In the genomic region with DNA sequence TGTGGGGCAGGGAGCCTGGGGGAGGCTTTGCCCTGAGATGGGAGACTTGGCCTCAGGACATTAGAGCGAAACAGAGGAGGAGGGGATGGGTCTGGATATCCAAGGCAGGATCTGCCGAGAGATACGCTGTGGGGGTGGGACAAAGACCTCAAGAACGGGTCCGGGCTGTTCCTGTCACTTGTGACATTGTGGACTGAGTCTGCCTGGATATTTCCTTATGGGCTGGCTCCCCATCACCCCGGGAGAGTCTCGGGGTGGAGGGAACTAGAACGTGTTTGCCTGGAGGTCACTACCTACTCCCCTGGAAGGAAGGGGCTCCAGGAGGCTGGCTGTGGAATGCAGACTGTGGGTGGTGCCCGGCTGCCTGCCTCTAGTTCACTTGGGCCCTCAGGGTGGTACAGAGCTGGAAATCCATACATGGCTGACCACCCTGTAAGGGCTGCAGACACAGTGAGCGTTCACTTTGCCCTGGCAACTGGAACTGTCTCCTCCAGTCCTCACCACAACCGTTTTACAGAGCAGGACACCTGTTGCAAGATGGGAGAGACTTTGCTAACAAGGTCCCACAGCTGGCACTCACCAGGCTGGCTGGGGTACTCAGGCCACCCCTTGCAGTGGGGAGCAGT, we compare ENCODE assay signal across 2 cellular contexts.
TF ChIP-seq lines count a peak whose summit lies in the region.

No MANE protein-coding gene starts in this region.

TF ChIP-seq in WTC11, 78 proteins besides CTCF, POLR2A, EP300 and RAD21 (continued from another document):
- TF ChIP-seq, protein P1, sequence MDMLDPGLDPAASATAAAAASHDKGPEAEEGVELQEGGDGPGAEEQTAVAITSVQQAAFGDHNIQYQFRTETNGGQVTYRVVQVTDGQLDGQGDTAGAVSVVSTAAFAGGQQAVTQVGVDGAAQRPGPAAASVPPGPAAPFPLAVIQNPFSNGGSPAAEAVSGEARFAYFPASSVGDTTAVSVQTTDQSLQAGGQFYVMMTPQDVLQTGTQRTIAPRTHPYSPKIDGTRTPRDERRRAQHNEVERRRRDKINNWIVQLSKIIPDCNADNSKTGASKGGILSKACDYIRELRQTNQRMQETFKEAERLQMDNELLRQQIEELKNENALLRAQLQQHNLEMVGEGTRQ (CRISPR knock-in tag; IDR thresholded peaks at IDR 0.05) = no peak
- TF ChIP-seq NFE2L1 (CRISPR knock-in tag; IDR thresholded peaks at IDR 0.05) (no peak), NR1H2 (CRISPR knock-in tag; IDR thresholded peaks at IDR 0.05) (no peak), FOXP1 (CRISPR knock-in tag; IDR thresholded peaks at IDR 0.05; ENCODE audit: borderline replicate concordance) (no peak), ZNF423 (CRISPR knock-in tag; IDR thresholded peaks at IDR 0.05) (no peak), HMGA2 (CRISPR knock-in tag; IDR thresholded peaks at IDR 0.05) (no peak), ELF4 (CRISPR knock-in tag; IDR thresholded peaks at IDR 0.05; ENCODE audit: low read depth) (no peak), ARID4B (CRISPR knock-in tag; IDR thresholded peaks at IDR 0.05; ENCODE audit: borderline replicate concordance) (no peak)
- TF ChIP-seq, protein P2, sequence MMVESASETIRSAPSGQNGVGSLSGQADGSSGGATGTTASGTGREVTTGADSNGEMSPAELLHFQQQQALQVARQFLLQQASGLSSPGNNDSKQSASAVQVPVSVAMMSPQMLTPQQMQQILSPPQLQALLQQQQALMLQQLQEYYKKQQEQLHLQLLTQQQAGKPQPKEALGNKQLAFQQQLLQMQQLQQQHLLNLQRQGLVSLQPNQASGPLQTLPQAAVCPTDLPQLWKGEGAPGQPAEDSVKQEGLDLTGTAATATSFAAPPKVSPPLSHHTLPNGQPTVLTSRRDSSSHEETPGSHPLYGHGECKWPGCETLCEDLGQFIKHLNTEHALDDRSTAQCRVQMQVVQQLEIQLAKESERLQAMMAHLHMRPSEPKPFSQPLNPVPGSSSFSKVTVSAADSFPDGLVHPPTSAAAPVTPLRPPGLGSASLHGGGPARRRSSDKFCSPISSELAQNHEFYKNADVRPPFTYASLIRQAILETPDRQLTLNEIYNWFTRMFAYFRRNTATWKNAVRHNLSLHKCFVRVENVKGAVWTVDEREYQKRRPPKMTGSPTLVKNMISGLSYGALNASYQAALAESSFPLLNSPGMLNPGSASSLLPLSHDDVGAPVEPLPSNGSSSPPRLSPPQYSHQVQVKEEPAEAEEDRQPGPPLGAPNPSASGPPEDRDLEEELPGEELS (CRISPR knock-in tag; IDR thresholded peaks at IDR 0.05) = no peak
- TF ChIP-seq, protein P3, sequence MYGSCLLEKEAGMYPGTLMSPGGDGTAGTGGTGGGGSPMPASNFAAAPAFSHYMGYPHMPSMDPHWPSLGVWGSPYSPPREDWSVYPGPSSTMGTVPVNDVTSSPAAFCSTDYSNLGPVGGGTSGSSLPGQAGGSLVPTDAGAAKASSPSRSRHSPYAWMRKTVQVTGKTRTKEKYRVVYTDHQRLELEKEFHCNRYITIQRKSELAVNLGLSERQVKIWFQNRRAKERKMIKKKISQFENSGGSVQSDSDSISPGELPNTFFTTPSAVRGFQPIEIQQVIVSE (CRISPR knock-in tag; IDR thresholded peaks at IDR 0.05; ENCODE audit: borderline replicate concordance) = no peak

TF ChIP-seq in liver, 16 proteins besides CTCF, POLR2A, EP300 and RAD21 (continued from another document):
- TF ChIP-seq, protein P4, sequence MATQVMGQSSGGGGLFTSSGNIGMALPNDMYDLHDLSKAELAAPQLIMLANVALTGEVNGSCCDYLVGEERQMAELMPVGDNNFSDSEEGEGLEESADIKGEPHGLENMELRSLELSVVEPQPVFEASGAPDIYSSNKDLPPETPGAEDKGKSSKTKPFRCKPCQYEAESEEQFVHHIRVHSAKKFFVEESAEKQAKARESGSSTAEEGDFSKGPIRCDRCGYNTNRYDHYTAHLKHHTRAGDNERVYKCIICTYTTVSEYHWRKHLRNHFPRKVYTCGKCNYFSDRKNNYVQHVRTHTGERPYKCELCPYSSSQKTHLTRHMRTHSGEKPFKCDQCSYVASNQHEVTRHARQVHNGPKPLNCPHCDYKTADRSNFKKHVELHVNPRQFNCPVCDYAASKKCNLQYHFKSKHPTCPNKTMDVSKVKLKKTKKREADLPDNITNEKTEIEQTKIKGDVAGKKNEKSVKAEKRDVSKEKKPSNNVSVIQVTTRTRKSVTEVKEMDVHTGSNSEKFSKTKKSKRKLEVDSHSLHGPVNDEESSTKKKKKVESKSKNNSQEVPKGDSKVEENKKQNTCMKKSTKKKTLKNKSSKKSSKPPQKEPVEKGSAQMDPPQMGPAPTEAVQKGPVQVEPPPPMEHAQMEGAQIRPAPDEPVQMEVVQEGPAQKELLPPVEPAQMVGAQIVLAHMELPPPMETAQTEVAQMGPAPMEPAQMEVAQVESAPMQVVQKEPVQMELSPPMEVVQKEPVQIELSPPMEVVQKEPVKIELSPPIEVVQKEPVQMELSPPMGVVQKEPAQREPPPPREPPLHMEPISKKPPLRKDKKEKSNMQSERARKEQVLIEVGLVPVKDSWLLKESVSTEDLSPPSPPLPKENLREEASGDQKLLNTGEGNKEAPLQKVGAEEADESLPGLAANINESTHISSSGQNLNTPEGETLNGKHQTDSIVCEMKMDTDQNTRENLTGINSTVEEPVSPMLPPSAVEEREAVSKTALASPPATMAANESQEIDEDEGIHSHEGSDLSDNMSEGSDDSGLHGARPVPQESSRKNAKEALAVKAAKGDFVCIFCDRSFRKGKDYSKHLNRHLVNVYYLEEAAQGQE (IDR thresholded peaks at IDR 0.05) = no peak
